ENCODE assay signal across 32 cellular contexts in genomic region chr11:92411431-92411830, GRCh38.
"Had no signal": no experiment of that assay in that cellular context is flagged by ENCODE, and none has a peak within 500 bp of the region (broad histone marks: within the 10 kb centered on the region; RNA-seq: fewer than 3 reads in every experiment).

No MANE protein-coding gene starts in this region.

- H3K4me1 Mint-ChIP-seq: activated CD4-positive, alpha-beta T cell treated with anti-CD3 and anti-CD28 coated beads, Interleukin-2, amount 10 ng/mL, durations not matched to agents 24 days and 14 days; activated T-helper 17 cell treated with anti-CD3 and anti-CD28 coated beads, Interleukin-2, amount 50 U/mL, for 72 hours had no signal

- H3K27ac Mint-ChIP-seq: activated CD4-positive, alpha-beta T cell treated with anti-CD3 and anti-CD28 coated beads, Interleukin-2, amount 10 ng/mL, durations not matched to agents 24 days and 14 days; activated CD8-positive, alpha-beta T cell treated with anti-CD3 and anti-CD28 coated beads for 36 hours; activated naive CD4-positive, alpha-beta T cell treated with anti-CD3 and anti-CD28 coated beads for 36 hours; activated naive CD4-positive, alpha-beta T cell treated with anti-CD3 and anti-CD28 coated beads, Interleukin-2, amount 50 U/mL, for 72 hours; activated T-cell treated with anti-CD3 and anti-CD28 coated beads, Interleukin-2, amount 50 U/mL, for 72 hours; activated T-helper 17 cell treated with anti-CD3 and anti-CD28 coated beads, Interleukin-2, amount 50 U/mL, for 72 hours; brain had no signal

- H3K4me1 ChIP-seq: adrenal gland, Peyer's patch had no signal

- H3K4me3 ChIP-seq: adrenal gland, MG63, Peyer's patch had no signal

- ATAC-seq: activated CD8-positive, alpha-beta T cell treated with anti-CD3 and anti-CD28 coated beads for 36 hours; activated naive CD4-positive, alpha-beta T cell treated with anti-CD3 and anti-CD28 coated beads, Interleukin-2, amount 50 U/mL, for 72 hours; activated T-cell treated with anti-CD3 and anti-CD28 coated beads, Interleukin-2, amount 50 U/mL, for 72 hours; activated T-helper 17 cell treated with anti-CD3 and anti-CD28 coated beads, Interleukin-2, amount 50 U/mL, for 72 hours; PC-3 had no signal

- H3K36me3 Mint-ChIP-seq: activated naive CD4-positive, alpha-beta T cell treated with anti-CD3 and anti-CD28 coated beads, Interleukin-2, amount 50 U/mL, for 72 hours; brain had no signal

- H3K27me3 Mint-ChIP-seq: activated CD4-positive, alpha-beta T cell treated with anti-CD3 and anti-CD28 coated beads, Interleukin-2, amount 10 ng/mL, durations not matched to agents 24 days and 14 days; activated CD8-positive, alpha-beta T cell treated with anti-CD3 and anti-CD28 coated beads for 36 hours; activated T-helper 17 cell treated with anti-CD3 and anti-CD28 coated beads, Interleukin-2, amount 50 U/mL, for 72 hours; brain had no signal

- H3K27me3 ChIP-seq: adrenal gland, MG63, Peyer's patch had no signal

- H3K4me3 Mint-ChIP-seq: activated CD4-positive, alpha-beta T cell treated with anti-CD3 and anti-CD28 coated beads, Interleukin-2, amount 10 ng/mL, durations not matched to agents 24 days and 14 days; activated CD8-positive, alpha-beta T cell treated with anti-CD3 and anti-CD28 coated beads for 36 hours; activated naive CD4-positive, alpha-beta T cell treated with anti-CD3 and anti-CD28 coated beads for 36 hours; activated T-cell treated with anti-CD3 and anti-CD28 coated beads, Interleukin-2, amount 50 U/mL, for 72 hours; activated T-helper 17 cell treated with anti-CD3 and anti-CD28 coated beads, Interleukin-2, amount 50 U/mL, for 72 hours; brain had no signal

- H3K9me3 ChIP-seq: adrenal gland, MG63, Peyer's patch had no signal

- H3K27ac ChIP-seq: adrenal gland, Peyer's patch, WERI-Rb-1 had no signal

- H3K9me3 Mint-ChIP-seq: activated CD4-positive, alpha-beta T cell treated with anti-CD3 and anti-CD28 coated beads, Interleukin-2, amount 10 ng/mL, durations not matched to agents 24 days and 14 days; activated CD8-positive, alpha-beta T cell treated with anti-CD3 and anti-CD28 coated beads for 36 hours; activated naive CD4-positive, alpha-beta T cell treated with anti-CD3 and anti-CD28 coated beads for 36 hours; activated T-helper 17 cell treated with anti-CD3 and anti-CD28 coated beads, Interleukin-2, amount 50 U/mL, for 72 hours; brain had no signal

- DNase-seq: activated CD4-positive, alpha-beta T cell treated with anti-CD3 and anti-CD28 coated beads, Interleukin-2, amount 10 ng/mL, durations not matched to agents 24 days and 14 days; activated CD4-positive, alpha-beta T cell treated with anti-CD3 and anti-CD28 coated beads, Interleukin-2, amount 50 U/mL, for 4 hours; activated CD8-positive, alpha-beta T cell treated with anti-CD3 and anti-CD28 coated beads for 36 hours; activated gamma-delta T cell; activated naive CD4-positive, alpha-beta T cell treated with anti-CD3 and anti-CD28 coated beads for 36 hours; activated T-cell treated with anti-CD3 and anti-CD28 coated beads, Interleukin-2, amount 50 U/mL, for 1 hour; activated T-cell treated with anti-CD3 and anti-CD28 coated beads, Interleukin-2, amount 50 U/mL, for 72 hours; adrenal gland; cerebellar nuclear complex; Kasumi-1; MG63; NCI-H1048; NCI-H1105 treated with DMSO at 0.1 percent for 48 hours; NCI-H1436; NCI-H1694; NCI-H1930; NCI-H2081 treated with DMSO at 0.1 percent for 48 hours; NCI-H226; NCI-H524 treated with DMSO at 0.1 percent for 48 hours; NCI-H748 treated with DMSO at 0.1 percent for 48 hours; NK-92 treated with Interleukin-12 subunit alpha and Interleukin-12 subunit beta, amount 100 ng/mL, for 24 hours; PC-3; Peyer's patch; Right ventricle myocardium superior; SW 1271; T-helper 1 cell; T-helper 2 cell; T-helper 9 cell; WERI-Rb-1 had no signal

- H3K36me3 ChIP-seq: adrenal gland, MG63, Peyer's patch, WERI-Rb-1 had no signal
